12 cellular contexts compared by ENCODE assay signal in genomic region chr7:128161466-128162125, GRCh38.
"Had no signal": no experiment of that assay in that cellular context is flagged by ENCODE, and none has a peak within 500 bp of the region (broad histone marks: within the 10 kb centered on the region; RNA-seq: fewer than 3 reads in every experiment).

No MANE protein-coding gene starts in this region.

- ATAC-seq: activated CD4-positive, CD25-positive, alpha-beta regulatory T cell treated with anti-CD3 and anti-CD28 coated beads, Interleukin-2, amount 50 U/mL, for 24 hours; activated naive CD4-positive, alpha-beta T cell treated with anti-CD3 and anti-CD28 coated beads, Interleukin-2, amount 50 U/mL, for 72 hours; sciatic nerve; T-cell had no signal

- DNase-seq: activated T-cell treated with anti-CD3 and anti-CD28 coated beads, Interleukin-2, amount 50 U/mL, for 24 hours; effector CD4-positive, alpha-beta T cell; esophagus squamous epithelium; hypothalamus; stimulated activated CD4-positive, alpha-beta T cell treated with anti-CD3 and anti-CD28 coated beads, Interleukin-2, amount 100 ng/mL, for 24 hours; stomach; T-cell; T-helper 9 cell; testis had no signal
